16 cellular contexts compared by ENCODE assay signal in the genomic region with DNA sequence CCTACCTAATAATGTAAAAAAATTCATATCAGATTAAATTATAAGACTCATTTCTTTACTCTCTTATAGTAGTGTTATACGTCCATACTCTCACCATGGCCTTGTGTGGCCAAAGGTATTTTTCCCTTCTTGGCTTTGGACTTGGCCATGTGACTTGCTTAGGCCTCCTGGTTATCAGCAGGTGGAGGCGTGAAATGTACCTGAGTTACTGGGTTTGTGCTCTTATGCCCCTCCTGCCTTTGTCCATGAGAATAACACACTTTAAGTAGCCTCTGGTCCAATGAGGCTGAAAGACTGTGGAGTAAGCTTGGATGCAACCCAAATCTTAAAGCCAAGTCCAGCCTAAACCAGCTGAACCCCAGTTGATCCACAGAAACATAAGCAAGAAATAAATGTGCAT.
"Had no signal": no experiment of that assay in that cellular context is flagged by ENCODE, and none has a peak within 500 bp of the region (broad histone marks: within the 10 kb centered on the region; RNA-seq: fewer than 3 reads in every experiment).

No MANE protein-coding gene starts in this region.

- H3K36me3 ChIP-seq: breast epithelium, esophagus muscularis mucosa, left lung, neural progenitor cell, ovary had no signal

- H3K4me1 ChIP-seq: breast epithelium, left lung, neural progenitor cell had no signal

- H3K4me3 ChIP-seq: breast epithelium, esophagus muscularis mucosa, left lung, neural progenitor cell, ovary had no signal

- H2AFZ ChIP-seq: neural progenitor cell had no signal

- H3K4me2 ChIP-seq: neural progenitor cell had no signal

- H3K9ac ChIP-seq: neural progenitor cell had no signal

- H3K9me3 ChIP-seq: breast epithelium, esophagus muscularis mucosa, left lung, ovary had no signal

- ATAC-seq: activated CD8-positive, alpha-beta memory T cell treated with anti-CD3 and anti-CD28 coated beads, Interleukin-2, amount 10 ng/mL, durations not matched to agents 7 days and 5 days; activated T-cell treated with anti-CD3 and anti-CD28 coated beads, Interleukin-2, amount 50 U/mL, for 4 hours; left lung; stimulated activated effector memory CD8-positive, alpha-beta T cell treated with anti-CD3 and anti-CD28 coated beads, Interleukin-12 subunit alpha, Interleukin-12 subunit beta, amount 100 ng/mL, for 72 hours had no signal

- H3K27me3 ChIP-seq: breast epithelium, esophagus muscularis mucosa, left lung, neural progenitor cell, ovary had no signal

- DNase-seq: activated CD4-positive, alpha-beta T cell treated with anti-CD3 and anti-CD28 coated beads for 1 hour; activated CD4-positive, alpha-beta T cell treated with anti-CD3 and anti-CD28 coated beads, Interleukin-2, amount 50 U/mL, for 48 hours; activated CD8-positive, alpha-beta memory T cell treated with anti-CD3 and anti-CD28 coated beads, Interleukin-2, amount 10 ng/mL, durations not matched to agents 7 days and 5 days; activated gamma-delta T cell; activated naive CD8-positive, alpha-beta T cell treated with anti-CD3 and anti-CD28 coated beads for 36 hours; activated T-cell treated with anti-CD3 and anti-CD28 coated beads, Interleukin-2, amount 50 U/mL, for 4 hours; anterior cingulate cortex; left lung; ovary; retina; small intestine; T-helper 9 cell had no signal

- H3K27ac ChIP-seq: breast epithelium, esophagus muscularis mucosa, left lung, neural progenitor cell, ovary had no signal
